In the genomic region with DNA sequence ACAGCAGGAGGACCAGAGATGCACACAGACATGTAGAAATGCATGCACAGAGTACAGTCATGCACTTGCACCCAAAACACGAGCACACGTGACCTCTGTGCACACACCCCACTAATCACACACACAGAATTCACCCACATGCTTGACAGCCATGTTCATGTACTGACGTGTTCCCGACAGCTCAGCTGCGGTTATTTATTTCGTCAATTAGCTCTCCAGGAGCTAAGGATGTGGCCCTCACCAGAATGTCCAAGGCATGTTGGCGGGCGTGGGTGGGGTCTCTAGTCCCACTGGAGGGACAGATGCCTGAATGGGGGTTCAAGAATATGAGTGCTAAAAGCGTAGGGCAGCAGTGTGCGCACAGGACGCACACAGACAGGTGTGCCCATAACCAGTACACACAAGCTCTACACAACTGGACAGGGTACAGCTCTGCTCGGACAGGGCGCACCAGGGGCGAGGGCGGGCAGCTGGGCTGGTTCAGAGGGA, we compare ENCODE assay signal across 1 cellular context.
TF ChIP-seq lines count a peak whose summit lies in the region.

No MANE protein-coding gene starts in this region.

TF ChIP-seq in GM12878, 131 proteins besides CTCF, POLR2A, EP300 and RAD21 (continued from another document):
- TF ChIP-seq, protein P1, sequence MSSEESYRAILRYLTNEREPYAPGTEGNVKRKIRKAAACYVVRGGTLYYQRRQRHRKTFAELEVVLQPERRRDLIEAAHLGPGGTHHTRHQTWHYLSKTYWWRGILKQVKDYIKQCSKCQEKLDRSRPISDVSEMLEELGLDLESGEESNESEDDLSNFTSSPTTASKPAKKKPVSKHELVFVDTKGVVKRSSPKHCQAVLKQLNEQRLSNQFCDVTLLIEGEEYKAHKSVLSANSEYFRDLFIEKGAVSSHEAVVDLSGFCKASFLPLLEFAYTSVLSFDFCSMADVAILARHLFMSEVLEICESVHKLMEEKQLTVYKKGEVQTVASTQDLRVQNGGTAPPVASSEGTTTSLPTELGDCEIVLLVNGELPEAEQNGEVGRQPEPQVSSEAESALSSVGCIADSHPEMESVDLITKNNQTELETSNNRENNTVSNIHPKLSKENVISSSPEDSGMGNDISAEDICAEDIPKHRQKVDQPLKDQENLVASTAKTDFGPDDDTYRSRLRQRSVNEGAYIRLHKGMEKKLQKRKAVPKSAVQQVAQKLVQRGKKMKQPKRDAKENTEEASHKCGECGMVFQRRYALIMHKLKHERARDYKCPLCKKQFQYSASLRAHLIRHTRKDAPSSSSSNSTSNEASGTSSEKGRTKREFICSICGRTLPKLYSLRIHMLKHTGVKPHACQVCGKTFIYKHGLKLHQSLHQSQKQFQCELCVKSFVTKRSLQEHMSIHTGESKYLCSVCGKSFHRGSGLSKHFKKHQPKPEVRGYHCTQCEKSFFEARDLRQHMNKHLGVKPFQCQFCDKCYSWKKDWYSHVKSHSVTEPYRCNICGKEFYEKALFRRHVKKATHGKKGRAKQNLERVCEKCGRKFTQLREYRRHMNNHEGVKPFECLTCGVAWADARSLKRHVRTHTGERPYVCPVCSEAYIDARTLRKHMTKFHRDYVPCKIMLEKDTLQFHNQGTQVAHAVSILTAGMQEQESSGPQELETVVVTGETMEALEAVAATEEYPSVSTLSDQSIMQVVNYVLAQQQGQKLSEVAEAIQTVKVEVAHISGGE (CRISPR knock-in tag; IDR thresholded peaks at IDR 0.05): no peak
- TF ChIP-seq, protein P2, sequence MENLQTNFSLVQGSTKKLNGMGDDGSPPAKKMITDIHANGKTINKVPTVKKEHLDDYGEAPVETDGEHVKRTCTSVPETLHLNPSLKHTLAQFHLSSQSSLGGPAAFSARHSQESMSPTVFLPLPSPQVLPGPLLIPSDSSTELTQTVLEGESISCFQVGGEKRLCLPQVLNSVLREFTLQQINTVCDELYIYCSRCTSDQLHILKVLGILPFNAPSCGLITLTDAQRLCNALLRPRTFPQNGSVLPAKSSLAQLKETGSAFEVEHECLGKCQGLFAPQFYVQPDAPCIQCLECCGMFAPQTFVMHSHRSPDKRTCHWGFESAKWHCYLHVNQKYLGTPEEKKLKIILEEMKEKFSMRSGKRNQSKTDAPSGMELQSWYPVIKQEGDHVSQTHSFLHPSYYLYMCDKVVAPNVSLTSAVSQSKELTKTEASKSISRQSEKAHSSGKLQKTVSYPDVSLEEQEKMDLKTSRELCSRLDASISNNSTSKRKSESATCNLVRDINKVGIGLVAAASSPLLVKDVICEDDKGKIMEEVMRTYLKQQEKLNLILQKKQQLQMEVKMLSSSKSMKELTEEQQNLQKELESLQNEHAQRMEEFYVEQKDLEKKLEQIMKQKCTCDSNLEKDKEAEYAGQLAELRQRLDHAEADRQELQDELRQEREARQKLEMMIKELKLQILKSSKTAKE (IDR thresholded peaks at IDR 0.05; ENCODE audit: low read depth, poor library complexity, severe bottlenecking): peak; percentile 1
